Comparison of ENCODE assay signal across 19 cellular contexts in genomic region chr18:12334280-12335262, GRCh38. TPM values are rescaled to one million over a fixed set of nuclear protein-coding genes. Genes with fewer than 3 reads are reported as not detected.
DNase-seq lines count a peak whose midpoint lies in the region; ATAC-seq and TF ChIP-seq lines count a peak whose summit lies in the region.
"Had no signal": no experiment of that assay in that cellular context is flagged by ENCODE, and none has a peak within 500 bp of the region (broad histone marks: within the 10 kb centered on the region; RNA-seq: fewer than 3 reads in every experiment).

No MANE protein-coding gene starts in this region.

- H3K4me1 Mint-ChIP-seq in activated naive CD8-positive, alpha-beta T cell treated with anti-CD3 and anti-CD28 coated beads, Interleukin-2, amount 10 ng/mL, durations not matched to agents 7 days and 5 days, result no peaks in the 10 kb centered on the region
- H3K4me1 Mint-ChIP-seq in activated naive CD8-positive, alpha-beta T cell treated with anti-CD3 and anti-CD28 coated beads for 36 hours, result no peaks in the 10 kb centered on the region
- H3K4me1 Mint-ChIP-seq in chondrocyte (ENCODE audit: low read depth) (peaks cover 26% of the 10 kb centered on the region), type B pancreatic cell (ENCODE audit: unreplicated experiment) (peaks cover 25% of the 10 kb centered on the region)
- H3K4me1 Mint-ChIP-seq: CD8-positive, alpha-beta memory T cell; stimulated activated naive B cell treated with anti-CD40 and anti-IgM and Interleukin-4, amounts not matched to agents 10 μg/mL and 1 μg/mL and 100 μg/mL, for 72 hours had no signal

- POLR2A ChIA-PET in activated naive CD8-positive, alpha-beta T cell treated with anti-CD3 and anti-CD28 coated beads, Interleukin-2, amount 10 ng/mL, durations not matched to agents 7 days and 5 days (lab: Charles Lee), result no interaction called here

- peaks cover 34% of the 10 kb centered on the region for H3K4me1 ChIP-seq in iPS-15b (ENCODE audit: control insufficient read depth, insufficient read depth, low read length)
- no peaks in the 10 kb centered on the region for H3K4me1 ChIP-seq in adrenal gland (replicated peaks in 1 of 2)
- H3K4me1 ChIP-seq: parathyroid adenoma, spleen had no signal

- no peak for TF ChIP-seq CTCF in chondrocyte (IDR thresholded peaks at IDR 0.05)
- no peak for TF ChIP-seq CTCF in type B pancreatic cell (conservative IDR thresholded peaks at IDR 0.05)
- TF ChIP-seq CTCF in adrenal gland (IDR thresholded peaks at IDR 0.05), result no peak

- no peaks in the 10 kb centered on the region for H3K27me3 Mint-ChIP-seq in activated naive CD8-positive, alpha-beta T cell treated with anti-CD3 and anti-CD28 coated beads, Interleukin-2, amount 10 ng/mL, durations not matched to agents 7 days and 5 days
- H3K27me3 Mint-ChIP-seq in activated naive CD8-positive, alpha-beta T cell treated with anti-CD3 and anti-CD28 coated beads for 36 hours, result no peaks in the 10 kb centered on the region
- H3K27me3 Mint-ChIP-seq in chondrocyte (ENCODE audit: low read depth), result no peaks in the 10 kb centered on the region
- no peaks in the 10 kb centered on the region for H3K27me3 Mint-ChIP-seq in type B pancreatic cell
- H3K27me3 Mint-ChIP-seq: activated T-cell treated with anti-CD3 and anti-CD28 coated beads, Interleukin-2, amount 50 U/mL, for 24 hours; stimulated activated naive B cell treated with anti-CD40 and anti-IgM and Interleukin-4, amounts not matched to agents 10 μg/mL and 1 μg/mL and 100 μg/mL, for 72 hours had no signal

- ATAC-seq in activated naive CD8-positive, alpha-beta T cell treated with anti-CD3 and anti-CD28 coated beads, Interleukin-2, amount 10 ng/mL, durations not matched to agents 7 days and 5 days (ENCODE audit: low read depth), result no peak
- ATAC-seq: stimulated activated naive B cell treated with anti-CD40 and anti-IgM and Interleukin-4, amounts not matched to agents 10 μg/mL and 1 μg/mL and 100 μg/mL, for 72 hours had no signal

- H3K4me3 Mint-ChIP-seq in activated naive CD8-positive, alpha-beta T cell treated with anti-CD3 and anti-CD28 coated beads, Interleukin-2, amount 10 ng/mL, durations not matched to agents 7 days and 5 days, result no peak overlapping the region
- H3K4me3 Mint-ChIP-seq in activated naive CD8-positive, alpha-beta T cell treated with anti-CD3 and anti-CD28 coated beads for 36 hours, result no peak overlapping the region
- H3K4me3 Mint-ChIP-seq in chondrocyte (ENCODE audit: unreplicated experiment), result no peak overlapping the region
- no peak overlapping the region for H3K4me3 Mint-ChIP-seq in type B pancreatic cell
- H3K4me3 Mint-ChIP-seq: activated T-cell treated with anti-CD3 and anti-CD28 coated beads, Interleukin-2, amount 50 U/mL, for 24 hours; CD8-positive, alpha-beta memory T cell; stimulated activated naive B cell treated with anti-CD40 and anti-IgM and Interleukin-4, amounts not matched to agents 10 μg/mL and 1 μg/mL and 100 μg/mL, for 72 hours had no signal

- no peak overlapping the region for H3K9ac ChIP-seq in iPS-15b (ENCODE audit: low read depth, low read length)
- H3K9ac ChIP-seq: parathyroid adenoma had no signal

- peak overlapping the region; percentile 10 for H3K4me3 ChIP-seq in iPS-15b (ENCODE audit: low read depth, low read length)
- no peak overlapping the region for H3K4me3 ChIP-seq in adrenal gland
- H3K4me3 ChIP-seq: spleen had no signal

- no peak overlapping the region for H3K27ac ChIP-seq in adrenal gland
- H3K27ac ChIP-seq: epithelial cell of prostate, parathyroid adenoma, spleen had no signal

- DNase-seq in activated naive CD8-positive, alpha-beta T cell treated with anti-CD3 and anti-CD28 coated beads, Interleukin-2, amount 10 ng/mL, durations not matched to agents 7 days and 5 days, result no peak
- DNase-seq in activated naive CD8-positive, alpha-beta T cell treated with anti-CD3 and anti-CD28 coated beads for 36 hours, result no peak
- no peak for DNase-seq in chondrocyte (ENCODE audit: low spot score)
- DNase-seq in type B pancreatic cell (ENCODE audit: extremely low spot score, unreplicated experiment), result no peak
- no peak for DNase-seq in NCI-H2107 treated with DMSO at 0.1 percent for 48 hours (lab: John Stamatoyannopoulos, UW; ENCODE audit: unreplicated experiment)
- DNase-seq in A172 (ENCODE audit: low spot score), result no peak
- DNase-seq in adrenal gland, result no peak
- DNase-seq: activated CD4-positive, alpha-beta T cell treated with anti-CD3 and anti-CD28 coated beads for 48 hours; activated T-cell treated with anti-CD3 and anti-CD28 coated beads, Interleukin-2, amount 50 U/mL, for 24 hours; CD8-positive, alpha-beta memory T cell; cerebellar nuclear complex; IMR-90; NCI-H1092; NCI-H2171; spleen; stimulated activated naive B cell treated with anti-CD40 and anti-IgM and Interleukin-4, amounts not matched to agents 10 μg/mL and 1 μg/mL and 100 μg/mL, for 72 hours had no signal

- peaks cover 9% of the 10 kb centered on the region for H3K36me3 ChIP-seq in iPS-15b (ENCODE audit: control insufficient read depth, insufficient read depth, low read length)
- H3K36me3 ChIP-seq in adrenal gland (replicated peaks in 1 of 2), result peaks cover 0 to 30% of the 10 kb centered on the region in 2 donors

- 82 to 87% (median 84%) methylated on average over 6 of the region's 6 CpGs for WGBS in adrenal gland, 4 donors

- no peaks in the 10 kb centered on the region for H3K9me3 Mint-ChIP-seq in activated naive CD8-positive, alpha-beta T cell treated with anti-CD3 and anti-CD28 coated beads, Interleukin-2, amount 10 ng/mL, durations not matched to agents 7 days and 5 days
- H3K9me3 Mint-ChIP-seq in activated naive CD8-positive, alpha-beta T cell treated with anti-CD3 and anti-CD28 coated beads for 36 hours, result no peaks in the 10 kb centered on the region
- H3K9me3 Mint-ChIP-seq in chondrocyte (ENCODE audit: low read depth) (no peaks in the 10 kb centered on the region), type B pancreatic cell (no peaks in the 10 kb centered on the region)
- H3K9me3 Mint-ChIP-seq: activated T-cell treated with anti-CD3 and anti-CD28 coated beads, Interleukin-2, amount 50 U/mL, for 24 hours; CD8-positive, alpha-beta memory T cell; stimulated activated naive B cell treated with anti-CD40 and anti-IgM and Interleukin-4, amounts not matched to agents 10 μg/mL and 1 μg/mL and 100 μg/mL, for 72 hours had no signal

- H3K36me3 Mint-ChIP-seq in activated naive CD8-positive, alpha-beta T cell treated with anti-CD3 and anti-CD28 coated beads, Interleukin-2, amount 10 ng/mL, durations not matched to agents 7 days and 5 days, result peaks cover 14% of the 10 kb centered on the region
- H3K36me3 Mint-ChIP-seq in activated naive CD8-positive, alpha-beta T cell treated with anti-CD3 and anti-CD28 coated beads for 36 hours, result peaks cover 35% of the 10 kb centered on the region
- peaks cover 14% of the 10 kb centered on the region for H3K36me3 Mint-ChIP-seq in chondrocyte (ENCODE audit: low read depth)
- peaks cover 37% of the 10 kb centered on the region for H3K36me3 Mint-ChIP-seq in type B pancreatic cell

- no peak for TF ChIP-seq POLR2A in adrenal gland (IDR thresholded peaks at IDR 0.05)

- no peaks in the 10 kb centered on the region for H3K9me3 ChIP-seq in iPS-15b (ENCODE audit: control insufficient read depth, insufficient read depth, low read length)
- H3K9me3 ChIP-seq in adrenal gland (replicated peaks in 1 of 3), result no peaks in the 10 kb centered on the region
- H3K9me3 ChIP-seq: spleen had no signal

- H3K27ac Mint-ChIP-seq in activated naive CD8-positive, alpha-beta T cell treated with anti-CD3 and anti-CD28 coated beads, Interleukin-2, amount 10 ng/mL, durations not matched to agents 7 days and 5 days, result peak overlapping the region; percentile 49
- H3K27ac Mint-ChIP-seq in activated naive CD8-positive, alpha-beta T cell treated with anti-CD3 and anti-CD28 coated beads for 36 hours, result no peak overlapping the region
- H3K27ac Mint-ChIP-seq in chondrocyte (ENCODE audit: unreplicated experiment), result peak overlapping the region; percentile 9
- H3K27ac Mint-ChIP-seq in type B pancreatic cell, result peak overlapping the region; percentile 65
- H3K27ac Mint-ChIP-seq: activated T-cell treated with anti-CD3 and anti-CD28 coated beads, Interleukin-2, amount 50 U/mL, for 24 hours had no signal

- intact Hi-C loops in adrenal gland (cut with DNase I), result no loop called here

- H3K27me3 ChIP-seq in iPS-15b (ENCODE audit: control insufficient read depth, insufficient read depth, low read length) (no peaks in the 10 kb centered on the region), adrenal gland (no peaks in the 10 kb centered on the region)
- H3K27me3 ChIP-seq: spleen had no signal

RNA-seq across cellular contexts. Expression of gene TUBB6, which starts 26.5 kb away (rescaled TPM):
- 10 to 100 TPM; 13.3 to 15.6 TPM for total RNA-seq in activated naive CD8-positive, alpha-beta T cell treated with anti-CD3 and anti-CD28 coated beads, Interleukin-2, amount 10 ng/mL, durations not matched to agents 7 days and 5 days
- total RNA-seq in activated naive CD8-positive, alpha-beta T cell treated with anti-CD3 and anti-CD28 coated beads for 36 hours, result 10 to 100 TPM; 11.1 to 11.6 TPM
- total RNA-seq in chondrocyte, result 196 to 204 TPM (median 198 TPM) in 3 replicates
- total RNA-seq in type B pancreatic cell (ENCODE audit: low replicate concordance), result 56.5 and 83.8 TPM in 2 replicates
- total RNA-seq in A172 (2014; rRNA removed; shearing (Covaris generic)), result 464 and 479 TPM in 2 replicates
- 10 to 100 TPM; 15.7 to 90.8 (median 39.5) TPM for total RNA-seq in adrenal gland
- polyA plus RNA-seq in adrenal gland, result 10 to 100 TPM; 26.6 to 82.9 (median 46.5) TPM

RNA-seq across cellular contexts. Expression of gene AFG3L2, which starts 42.5 kb away (rescaled TPM):
- total RNA-seq in activated naive CD8-positive, alpha-beta T cell treated with anti-CD3 and anti-CD28 coated beads, Interleukin-2, amount 10 ng/mL, durations not matched to agents 7 days and 5 days, result 10 to 100 TPM; 38.3 to 40.3 TPM
- total RNA-seq in activated naive CD8-positive, alpha-beta T cell treated with anti-CD3 and anti-CD28 coated beads for 36 hours, result 10 to 100 TPM; 80.4 to 80.7 TPM
- total RNA-seq in chondrocyte, result 36.2 to 38.5 TPM (median 37.0 TPM) in 3 replicates
- 56.0 and 62.6 TPM in 2 replicates for total RNA-seq in type B pancreatic cell (ENCODE audit: low replicate concordance)
- total RNA-seq in A172 (2014; rRNA removed; shearing (Covaris generic)), result 94.3 and 98.5 TPM in 2 replicates
- 10 to 100 TPM; 41.0 to 68.7 (median 47.4) TPM for total RNA-seq in adrenal gland
- 10 to 100 TPM; 15.6 to 59.2 (median 19.9) TPM for polyA plus RNA-seq in adrenal gland
